In genomic region chr15:77282333-77282732, GRCh38 we compare ENCODE assay signal across 1 cellular context.
TF ChIP-seq lines count a peak whose summit lies in the region.

No MANE protein-coding gene starts in this region.

TF ChIP-seq in SK-N-SH, 30 proteins besides CTCF, POLR2A, EP300 and RAD21 (continued from another document):
- TF ChIP-seq SMC3 (IDR thresholded peaks at IDR 0.05; ENCODE audit: low read depth, low read length), result no peak
- no peak; the same call in 1 of the 2 replicates for TF ChIP-seq POLR2AphosphoS5 (IDR thresholded peaks at IDR 0.05; ENCODE audit: low read depth, low read length)
- TF ChIP-seq TCF12 (IDR thresholded peaks at IDR 0.05), result peak; percentile 53
- no peak for TF ChIP-seq NFIC (IDR thresholded peaks at IDR 0.05; ENCODE audit: borderline replicate concordance)
- no peak for TF ChIP-seq RFX5 (IDR thresholded peaks at IDR 0.05; ENCODE audit: low read length)
- TF ChIP-seq IRF3 (IDR thresholded peaks at IDR 0.05; ENCODE audit: low read depth, low read length), result no peak
- no peak for TF ChIP-seq GABPA (IDR thresholded peaks at IDR 0.05; ENCODE audit: low read depth)
- no peak for TF ChIP-seq FOSL2 (IDR thresholded peaks at IDR 0.05; ENCODE audit: borderline replicate concordance, low read depth)
- peak; percentile 40; the same call in 1 of the 2 replicates for TF ChIP-seq TEAD4 (IDR thresholded peaks at IDR 0.05; ENCODE audit: borderline replicate concordance, insufficient read depth)
- no peak for TF ChIP-seq YY1 (IDR thresholded peaks at IDR 0.05; ENCODE audit: low read depth)
- no peak; the same call in 1 of the 2 replicates for TF ChIP-seq USF1 (IDR thresholded peaks at IDR 0.05; ENCODE audit: borderline replicate concordance, low read depth)
- TF ChIP-seq FOXM1 (IDR thresholded peaks at IDR 0.05; ENCODE audit: low read depth), result no peak
- peak; percentile 72; the same call in 1 of the 2 replicates for TF ChIP-seq MAX (IDR thresholded peaks at IDR 0.05; ENCODE audit: low read depth)
- no peak for TF ChIP-seq NRF1 (IDR thresholded peaks at IDR 0.05; ENCODE audit: low read depth, low read length)
- TF ChIP-seq GATA2 (CRISPR knock-in tag; IDR thresholded peaks at IDR 0.05), result no peak
- TF ChIP-seq EZH2phosphoT487 (IDR thresholded peaks at IDR 0.05; ENCODE audit: borderline replicate concordance, low read depth), result no peak
- TF ChIP-seq SIN3A (IDR thresholded peaks at IDR 0.05; ENCODE audit: borderline replicate concordance, low read depth, low read length), result no peak
